In the genomic region with DNA sequence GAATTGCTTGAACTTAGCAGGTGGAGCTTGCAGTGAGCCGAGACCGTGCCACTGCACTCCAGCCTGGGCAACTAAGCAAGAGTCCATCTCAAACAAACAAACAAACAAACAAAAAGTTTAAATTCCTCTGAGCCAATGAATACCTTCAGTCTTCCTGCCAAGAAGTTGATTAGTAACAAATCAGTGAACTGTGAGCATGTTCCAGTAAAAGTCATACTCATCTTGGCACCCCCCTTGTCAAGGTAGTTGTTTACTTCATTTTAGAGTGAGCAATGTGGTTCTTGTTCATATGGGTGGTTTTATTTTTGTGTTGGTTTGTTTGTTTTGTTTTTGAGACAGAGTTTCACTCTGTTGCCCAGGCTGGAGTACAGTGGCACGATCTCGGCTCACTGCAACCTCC, we compare ENCODE assay signal across 36 cellular contexts. TPM values are rescaled to one million over a fixed set of nuclear protein-coding genes. Genes with fewer than 3 reads are reported as not detected.
"Had no signal": no experiment of that assay in that cellular context is flagged by ENCODE, and none has a peak within 500 bp of the region (broad histone marks: within the 10 kb centered on the region; RNA-seq: fewer than 3 reads in every experiment).

No MANE protein-coding gene starts in this region.

- H3K36me3 ChIP-seq: colonic mucosa, esophagus muscularis mucosa, gastroesophageal sphincter, heart left ventricle, neural progenitor cell, right atrium auricular region, suprapubic skin had no signal

- H3K4me1 ChIP-seq: foreskin keratinocyte, gastroesophageal sphincter, heart left ventricle, left lung, neural progenitor cell, parathyroid adenoma, right atrium auricular region, suprapubic skin had no signal

- DNase-seq: colonic mucosa; effector CD8-positive, alpha-beta T cell; endodermal cell; foreskin keratinocyte; heart left ventricle; left cardiac atrium; left lung; mesendoderm; midbrain; naive thymus-derived CD4-positive, alpha-beta T cell; stimulated activated CD4-positive, alpha-beta T cell treated with anti-CD3 and anti-CD28 coated beads, Interleukin-12 subunit alpha, Interleukin-12 subunit beta, amount 100 ng/mL, for 4 hours; stimulated activated CD4-positive, alpha-beta T cell treated with anti-CD3 and anti-CD28 coated beads, Interleukin-1b, Interleukin-23, amount 100 ng/mL, for 48 hours; stimulated activated CD4-positive, alpha-beta T cell treated with anti-CD3 and anti-CD28 coated beads, Interleukin-4, amount 100 ng/mL, for 1 hour; stimulated activated CD8-positive, alpha-beta memory T cell treated with anti-CD3 and anti-CD28 coated beads, Interleukin-4, amount 100 ng/mL, for 48 hours; stimulated activated naive CD4-positive, alpha-beta T cell; stimulated activated naive CD8-positive, alpha-beta T cell treated with anti-CD3 and anti-CD28 coated beads, Interleukin-15, amount 100 ng/mL, for 72 hours had no signal

- H3K36me3 Mint-ChIP-seq: naive thymus-derived CD4-positive, alpha-beta T cell; neural progenitor cell had no signal

- H3K27ac ChIP-seq: colonic mucosa, epithelial cell of prostate, esophagus muscularis mucosa, foreskin keratinocyte, gastroesophageal sphincter, heart left ventricle, hepatocyte, left lung, neural progenitor cell, parathyroid adenoma, right atrium auricular region, suprapubic skin had no signal

- H3K27me3 Mint-ChIP-seq: dendritic cell treated with granulocyte-macrophage colony-stimulating factor and Interleukin-4, amounts not matched to agents 40 ng/mL and 50 ng/mL, for 4 days; progenitor cell of endocrine pancreas; stimulated activated naive CD8-positive, alpha-beta T cell treated with anti-CD3 and anti-CD28 coated beads, Interleukin-15, amount 100 ng/mL, for 72 hours had no signal

- ATAC-seq: foreskin keratinocyte; gastroesophageal sphincter; heart left ventricle; left cardiac atrium; left lung; naive thymus-derived CD4-positive, alpha-beta T cell; sciatic nerve; stimulated activated naive CD8-positive, alpha-beta T cell treated with anti-CD3 and anti-CD28 coated beads, Interleukin-15, amount 100 ng/mL, for 72 hours had no signal

- H3K4me3 ChIP-seq: colonic mucosa, esophagus muscularis mucosa, gastroesophageal sphincter, heart left ventricle, hepatocyte, left lung, neural progenitor cell, right atrium auricular region, smooth muscle cell, suprapubic skin had no signal

- H3K9me3 ChIP-seq: colonic mucosa, esophagus muscularis mucosa, gastroesophageal sphincter, heart left ventricle, left lung, right atrium auricular region, suprapubic skin had no signal

- H3K4me1 Mint-ChIP-seq: endodermal cell; naive thymus-derived CD4-positive, alpha-beta T cell; neural progenitor cell; stimulated activated naive CD8-positive, alpha-beta T cell treated with anti-CD3 and anti-CD28 coated beads, Interleukin-15, amount 100 ng/mL, for 72 hours had no signal

- H3K4me3 Mint-ChIP-seq: dendritic cell treated with granulocyte-macrophage colony-stimulating factor and Interleukin-4, amounts not matched to agents 40 ng/mL and 50 ng/mL, for 4 days; endodermal cell; naive thymus-derived CD4-positive, alpha-beta T cell; nephron; neural progenitor cell; stimulated activated naive CD8-positive, alpha-beta T cell treated with anti-CD3 and anti-CD28 coated beads, Interleukin-15, amount 100 ng/mL, for 72 hours had no signal

- H3K27ac Mint-ChIP-seq: dendritic cell treated with granulocyte-macrophage colony-stimulating factor and Interleukin-4, amounts not matched to agents 40 ng/mL and 50 ng/mL, for 4 days; endodermal cell; naive thymus-derived CD4-positive, alpha-beta T cell; neural progenitor cell; progenitor cell of endocrine pancreas had no signal

- H3K27me3 ChIP-seq: colonic mucosa, esophagus muscularis mucosa, gastroesophageal sphincter, hepatocyte, neural progenitor cell, right atrium auricular region, suprapubic skin had no signal

RNA-seq across cellular contexts. Expression of a gene that starts 18.0 kb away (rescaled TPM):
- total RNA-seq: chondrocyte; colonic mucosa; endodermal cell; esophagus muscularis mucosa; fibroblast of lung; foreskin keratinocyte; left cardiac atrium; lower leg skin; lung microvascular endothelial cell; mucosa of gallbladder; naive thymus-derived CD4-positive, alpha-beta T cell; osteoblast; progenitor cell of endocrine pancreas; right atrium auricular region; sciatic nerve; smooth muscle cell; suprapubic skin; urinary bladder had no signal

RNA-seq across cellular contexts. Expression of a gene that starts 25.2 kb away (rescaled TPM):
- total RNA-seq: endodermal cell, progenitor cell of endocrine pancreas had no signal
